ENCODE assay signal across 8 cellular contexts in genomic region chr22:25447689-25448434, GRCh38.
DNase-seq lines count a peak whose midpoint lies in the region; ATAC-seq lines count a peak whose summit lies in the region.

No MANE protein-coding gene starts in this region.

- DNase-seq in AG08396 (ENCODE audit: low spot score) (peak; percentile 96), NCI-H460 (ENCODE audit: extremely low read depth, low read depth) (peak; percentile 76), left colon (peak; percentile 77 to 93)
- peak; percentile 79 to 91 for DNase-seq in activated CD4-positive, alpha-beta T cell treated with anti-CD3 and anti-CD28 coated beads for 24 hours (ENCODE audit: low read depth in 2 of 2)
- DNase-seq in stimulated activated CD4-positive, alpha-beta T cell treated with anti-CD3 and anti-CD28 coated beads, Interleukin-1b, Interleukin-23, amount 100 ng/mL, for 4 hours (ENCODE audit: low read depth in 2 of 2): peak; percentile 86 to 87

- peak overlapping the region; percentile 47 for H3K27ac ChIP-seq in cingulate gyrus (ENCODE audit: low read depth, low read length)

- intact Hi-C loops in left colon (cut with DNase I, micrococcal nuclease): no loop called here

- ATAC-seq in GM18870 (IDR thresholded peaks at IDR 0.05; ENCODE audit: unreplicated experiment) (peak; percentile 62), HG03175 (IDR thresholded peaks at IDR 0.05; ENCODE audit: unreplicated experiment) (peak; percentile 91), left colon (peak; percentile 93)

Comparison
In these comparisons a context has a peak if more than half of its experiments do, and no peak if none do; other contexts are left out.
1. Peak in every context shown above with its lines: DNase-seq, ATAC-seq and H3K27ac ChIP-seq.